In the genomic region with DNA sequence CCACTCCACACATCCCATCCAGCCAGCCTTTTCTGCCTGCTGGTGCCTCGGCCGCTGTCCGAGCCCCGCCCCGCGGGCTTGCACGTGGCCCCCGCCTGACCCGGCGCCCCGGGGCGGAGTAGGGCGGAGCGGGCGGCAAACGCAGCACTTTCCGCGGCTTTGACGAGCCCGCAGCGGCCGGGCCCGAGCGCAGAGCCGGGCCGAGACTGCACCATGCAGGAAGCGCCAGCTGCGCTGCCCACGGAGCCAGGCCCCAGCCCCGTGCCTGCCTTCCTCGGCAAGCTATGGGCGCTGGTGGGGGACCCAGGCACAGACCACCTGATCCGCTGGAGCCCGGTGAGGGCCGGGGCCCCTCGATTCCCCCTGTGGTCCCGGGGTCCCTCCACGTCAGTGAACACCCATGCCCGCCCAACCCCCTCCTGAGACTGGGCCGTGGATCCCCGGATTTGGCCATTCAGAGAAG, we compare ENCODE assay signal across 1 cellular context.
TF ChIP-seq lines count a peak whose summit lies in the region.

A gene with protein sequence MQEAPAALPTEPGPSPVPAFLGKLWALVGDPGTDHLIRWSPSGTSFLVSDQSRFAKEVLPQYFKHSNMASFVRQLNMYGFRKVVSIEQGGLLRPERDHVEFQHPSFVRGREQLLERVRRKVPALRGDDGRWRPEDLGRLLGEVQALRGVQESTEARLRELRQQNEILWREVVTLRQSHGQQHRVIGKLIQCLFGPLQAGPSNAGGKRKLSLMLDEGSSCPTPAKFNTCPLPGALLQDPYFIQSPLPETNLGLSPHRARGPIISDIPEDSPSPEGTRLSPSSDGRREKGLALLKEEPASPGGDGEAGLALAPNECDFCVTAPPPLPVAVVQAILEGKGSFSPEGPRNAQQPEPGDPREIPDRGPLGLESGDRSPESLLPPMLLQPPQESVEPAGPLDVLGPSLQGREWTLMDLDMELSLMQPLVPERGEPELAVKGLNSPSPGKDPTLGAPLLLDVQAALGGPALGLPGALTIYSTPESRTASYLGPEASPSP (plus strand): TSS at position 147 of the 463 bp plus-strand sequence. CDS start 67 bp downstream, at position 214.

TF ChIP-seq in HepG2, 621 proteins besides CTCF, POLR2A, EP300 and RAD21 (continued from another document and continues in another):
- TF ChIP-seq, protein P1, sequence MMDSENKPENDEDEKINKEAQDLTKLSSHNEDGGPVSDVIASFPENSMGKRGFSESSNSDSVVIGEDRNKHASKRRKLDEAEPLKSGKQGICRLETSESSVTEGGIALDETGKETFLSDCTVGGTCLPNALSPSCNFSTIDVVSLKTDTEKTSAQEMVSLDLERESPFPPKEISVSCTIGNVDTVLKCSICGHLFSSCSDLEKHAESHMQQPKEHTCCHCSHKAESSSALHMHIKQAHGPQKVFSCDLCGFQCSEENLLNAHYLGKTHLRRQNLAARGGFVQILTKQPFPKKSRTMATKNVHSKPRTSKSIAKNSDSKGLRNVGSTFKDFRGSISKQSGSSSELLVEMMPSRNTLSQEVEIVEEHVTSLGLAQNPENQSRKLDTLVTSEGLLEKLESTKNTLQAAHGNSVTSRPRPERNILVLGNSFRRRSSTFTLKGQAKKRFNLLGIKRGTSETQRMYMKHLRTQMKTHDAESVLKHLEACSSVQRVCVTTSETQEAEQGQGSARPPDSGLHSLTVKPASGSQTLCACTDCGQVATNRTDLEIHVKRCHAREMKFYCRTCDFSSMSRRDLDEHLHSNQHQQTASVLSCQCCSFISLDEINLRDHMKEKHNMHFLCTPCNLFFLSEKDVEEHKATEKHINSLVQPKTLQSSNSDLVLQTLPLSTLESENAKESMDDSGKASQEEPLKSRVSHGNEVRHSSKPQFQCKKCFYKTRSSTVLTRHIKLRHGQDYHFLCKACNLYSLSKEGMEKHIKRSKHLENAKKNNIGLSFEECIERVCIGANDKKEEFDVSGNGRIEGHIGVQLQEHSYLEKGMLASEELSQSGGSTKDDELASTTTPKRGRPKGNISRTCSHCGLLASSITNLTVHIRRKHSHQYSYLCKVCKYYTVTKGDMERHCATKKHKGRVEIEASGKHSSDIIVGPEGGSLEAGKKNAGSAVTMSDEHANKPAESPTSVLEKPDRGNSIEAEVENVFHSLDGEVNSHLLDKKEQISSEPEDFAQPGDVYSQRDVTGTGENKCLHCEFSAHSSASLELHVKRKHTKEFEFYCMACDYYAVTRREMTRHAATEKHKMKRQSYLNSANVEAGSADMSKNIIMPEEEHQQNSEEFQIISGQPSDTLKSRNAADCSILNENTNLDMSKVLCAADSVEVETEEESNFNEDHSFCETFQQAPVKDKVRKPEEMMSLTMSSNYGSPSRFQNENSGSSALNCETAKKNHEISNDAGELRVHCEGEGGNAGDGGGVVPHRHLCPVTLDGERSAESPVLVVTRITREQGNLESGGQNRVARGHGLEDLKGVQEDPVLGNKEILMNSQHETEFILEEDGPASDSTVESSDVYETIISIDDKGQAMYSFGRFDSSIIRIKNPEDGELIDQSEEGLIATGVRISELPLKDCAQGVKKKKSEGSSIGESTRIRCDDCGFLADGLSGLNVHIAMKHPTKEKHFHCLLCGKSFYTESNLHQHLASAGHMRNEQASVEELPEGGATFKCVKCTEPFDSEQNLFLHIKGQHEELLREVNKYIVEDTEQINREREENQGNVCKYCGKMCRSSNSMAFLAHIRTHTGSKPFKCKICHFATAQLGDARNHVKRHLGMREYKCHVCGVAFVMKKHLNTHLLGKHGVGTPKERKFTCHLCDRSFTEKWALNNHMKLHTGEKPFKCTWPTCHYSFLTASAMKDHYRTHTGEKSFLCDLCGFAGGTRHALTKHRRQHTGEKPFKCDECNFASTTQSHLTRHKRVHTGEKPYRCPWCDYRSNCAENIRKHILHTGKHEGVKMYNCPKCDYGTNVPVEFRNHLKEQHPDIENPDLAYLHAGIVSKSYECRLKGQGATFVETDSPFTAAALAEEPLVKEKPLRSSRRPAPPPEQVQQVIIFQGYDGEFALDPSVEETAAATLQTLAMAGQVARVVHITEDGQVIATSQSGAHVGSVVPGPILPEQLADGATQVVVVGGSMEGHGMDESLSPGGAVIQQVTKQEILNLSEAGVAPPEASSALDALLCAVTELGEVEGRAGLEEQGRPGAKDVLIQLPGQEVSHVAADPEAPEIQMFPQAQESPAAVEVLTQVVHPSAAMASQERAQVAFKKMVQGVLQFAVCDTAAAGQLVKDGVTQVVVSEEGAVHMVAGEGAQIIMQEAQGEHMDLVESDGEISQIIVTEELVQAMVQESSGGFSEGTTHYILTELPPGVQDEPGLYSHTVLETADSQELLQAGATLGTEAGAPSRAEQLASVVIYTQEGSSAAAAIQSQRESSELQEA (CRISPR knock-in tag; IDR thresholded peaks at IDR 0.05; ENCODE audit: not compliant biosample characterization) = peak; percentile 88
- 0 out of 2 replicates have a peak, but pooled peaks have one; percentile 60 for TF ChIP-seq KAT7 (CRISPR knock-in tag; IDR thresholded peaks at IDR 0.05; ENCODE audit: borderline replicate concordance)
- no peak for TF ChIP-seq ZNF30 (CRISPR knock-in tag; IDR thresholded peaks at IDR 0.05)
- TF ChIP-seq ZFP36 (IDR thresholded peaks at IDR 0.05; ENCODE audit: borderline replicate concordance, low read depth, low read length, partially characterized antibody) = no peak
- TF ChIP-seq, protein P2, sequence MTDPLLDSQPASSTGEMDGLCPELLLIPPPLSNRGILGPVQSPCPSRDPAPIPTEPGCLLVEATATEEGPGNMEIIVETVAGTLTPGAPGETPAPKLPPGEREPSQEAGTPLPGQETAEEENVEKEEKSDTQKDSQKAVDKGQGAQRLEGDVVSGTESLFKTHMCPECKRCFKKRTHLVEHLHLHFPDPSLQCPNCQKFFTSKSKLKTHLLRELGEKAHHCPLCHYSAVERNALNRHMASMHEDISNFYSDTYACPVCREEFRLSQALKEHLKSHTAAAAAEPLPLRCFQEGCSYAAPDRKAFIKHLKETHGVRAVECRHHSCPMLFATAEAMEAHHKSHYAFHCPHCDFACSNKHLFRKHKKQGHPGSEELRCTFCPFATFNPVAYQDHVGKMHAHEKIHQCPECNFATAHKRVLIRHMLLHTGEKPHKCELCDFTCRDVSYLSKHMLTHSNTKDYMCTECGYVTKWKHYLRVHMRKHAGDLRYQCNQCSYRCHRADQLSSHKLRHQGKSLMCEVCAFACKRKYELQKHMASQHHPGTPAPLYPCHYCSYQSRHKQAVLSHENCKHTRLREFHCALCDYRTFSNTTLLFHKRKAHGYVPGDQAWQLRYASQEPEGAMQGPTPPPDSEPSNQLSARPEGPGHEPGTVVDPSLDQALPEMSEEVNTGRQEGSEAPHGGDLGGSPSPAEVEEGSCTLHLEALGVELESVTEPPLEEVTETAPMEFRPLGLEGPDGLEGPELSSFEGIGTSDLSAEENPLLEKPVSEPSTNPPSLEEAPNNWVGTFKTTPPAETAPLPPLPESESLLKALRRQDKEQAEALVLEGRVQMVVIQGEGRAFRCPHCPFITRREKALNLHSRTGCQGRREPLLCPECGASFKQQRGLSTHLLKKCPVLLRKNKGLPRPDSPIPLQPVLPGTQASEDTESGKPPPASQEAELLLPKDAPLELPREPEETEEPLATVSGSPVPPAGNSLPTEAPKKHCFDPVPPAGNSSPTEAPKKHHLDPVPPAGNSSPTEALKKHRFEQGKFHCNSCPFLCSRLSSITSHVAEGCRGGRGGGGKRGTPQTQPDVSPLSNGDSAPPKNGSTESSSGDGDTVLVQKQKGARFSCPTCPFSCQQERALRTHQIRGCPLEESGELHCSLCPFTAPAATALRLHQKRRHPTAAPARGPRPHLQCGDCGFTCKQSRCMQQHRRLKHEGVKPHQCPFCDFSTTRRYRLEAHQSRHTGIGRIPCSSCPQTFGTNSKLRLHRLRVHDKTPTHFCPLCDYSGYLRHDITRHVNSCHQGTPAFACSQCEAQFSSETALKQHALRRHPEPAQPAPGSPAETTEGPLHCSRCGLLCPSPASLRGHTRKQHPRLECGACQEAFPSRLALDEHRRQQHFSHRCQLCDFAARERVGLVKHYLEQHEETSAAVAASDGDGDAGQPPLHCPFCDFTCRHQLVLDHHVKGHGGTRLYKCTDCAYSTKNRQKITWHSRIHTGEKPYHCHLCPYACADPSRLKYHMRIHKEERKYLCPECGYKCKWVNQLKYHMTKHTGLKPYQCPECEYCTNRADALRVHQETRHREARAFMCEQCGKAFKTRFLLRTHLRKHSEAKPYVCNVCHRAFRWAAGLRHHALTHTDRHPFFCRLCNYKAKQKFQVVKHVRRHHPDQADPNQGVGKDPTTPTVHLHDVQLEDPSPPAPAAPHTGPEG (CRISPR knock-in tag; IDR thresholded peaks at IDR 0.05) = peak; percentile 92
- no peak for TF ChIP-seq KDM4B (CRISPR knock-in tag; IDR thresholded peaks at IDR 0.05)
- TF ChIP-seq ZNF75D (CRISPR knock-in tag; IDR thresholded peaks at IDR 0.05; ENCODE audit: borderline replicate concordance) = no peak
- no peak for TF ChIP-seq ZNF34 (CRISPR knock-in tag; IDR thresholded peaks at IDR 0.05; ENCODE audit: borderline replicate concordance)
- 0 out of 2 replicates have a peak, but pooled peaks have one; percentile 34 for TF ChIP-seq ZSCAN29 (CRISPR knock-in tag; conservative IDR thresholded peaks at IDR 0.05)
- TF ChIP-seq RORA (CRISPR knock-in tag; IDR thresholded peaks at IDR 0.05) = no peak
- TF ChIP-seq CREB1 (IDR thresholded peaks at IDR 0.05) = no peak
- TF ChIP-seq CREB1 (CRISPR knock-in tag; IDR thresholded peaks at IDR 0.05) = no peak
- peak; percentile 87 for TF ChIP-seq ZNF788 (CRISPR knock-in tag; IDR thresholded peaks at IDR 0.05; ENCODE audit: borderline replicate concordance)
- TF ChIP-seq ZSCAN30 (CRISPR knock-in tag; IDR thresholded peaks at IDR 0.05) = no peak
- TF ChIP-seq, protein P3, sequence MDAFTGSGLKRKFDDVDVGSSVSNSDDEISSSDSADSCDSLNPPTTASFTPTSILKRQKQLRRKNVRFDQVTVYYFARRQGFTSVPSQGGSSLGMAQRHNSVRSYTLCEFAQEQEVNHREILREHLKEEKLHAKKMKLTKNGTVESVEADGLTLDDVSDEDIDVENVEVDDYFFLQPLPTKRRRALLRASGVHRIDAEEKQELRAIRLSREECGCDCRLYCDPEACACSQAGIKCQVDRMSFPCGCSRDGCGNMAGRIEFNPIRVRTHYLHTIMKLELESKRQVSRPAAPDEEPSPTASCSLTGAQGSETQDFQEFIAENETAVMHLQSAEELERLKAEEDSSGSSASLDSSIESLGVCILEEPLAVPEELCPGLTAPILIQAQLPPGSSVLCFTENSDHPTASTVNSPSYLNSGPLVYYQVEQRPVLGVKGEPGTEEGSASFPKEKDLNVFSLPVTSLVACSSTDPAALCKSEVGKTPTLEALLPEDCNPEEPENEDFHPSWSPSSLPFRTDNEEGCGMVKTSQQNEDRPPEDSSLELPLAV (CRISPR knock-in tag; conservative IDR thresholded peaks at IDR 0.05; ENCODE audit: low read depth) = 0 out of 2 replicates have a peak, but pooled peaks have one; percentile 56
- TF ChIP-seq, protein P4, sequence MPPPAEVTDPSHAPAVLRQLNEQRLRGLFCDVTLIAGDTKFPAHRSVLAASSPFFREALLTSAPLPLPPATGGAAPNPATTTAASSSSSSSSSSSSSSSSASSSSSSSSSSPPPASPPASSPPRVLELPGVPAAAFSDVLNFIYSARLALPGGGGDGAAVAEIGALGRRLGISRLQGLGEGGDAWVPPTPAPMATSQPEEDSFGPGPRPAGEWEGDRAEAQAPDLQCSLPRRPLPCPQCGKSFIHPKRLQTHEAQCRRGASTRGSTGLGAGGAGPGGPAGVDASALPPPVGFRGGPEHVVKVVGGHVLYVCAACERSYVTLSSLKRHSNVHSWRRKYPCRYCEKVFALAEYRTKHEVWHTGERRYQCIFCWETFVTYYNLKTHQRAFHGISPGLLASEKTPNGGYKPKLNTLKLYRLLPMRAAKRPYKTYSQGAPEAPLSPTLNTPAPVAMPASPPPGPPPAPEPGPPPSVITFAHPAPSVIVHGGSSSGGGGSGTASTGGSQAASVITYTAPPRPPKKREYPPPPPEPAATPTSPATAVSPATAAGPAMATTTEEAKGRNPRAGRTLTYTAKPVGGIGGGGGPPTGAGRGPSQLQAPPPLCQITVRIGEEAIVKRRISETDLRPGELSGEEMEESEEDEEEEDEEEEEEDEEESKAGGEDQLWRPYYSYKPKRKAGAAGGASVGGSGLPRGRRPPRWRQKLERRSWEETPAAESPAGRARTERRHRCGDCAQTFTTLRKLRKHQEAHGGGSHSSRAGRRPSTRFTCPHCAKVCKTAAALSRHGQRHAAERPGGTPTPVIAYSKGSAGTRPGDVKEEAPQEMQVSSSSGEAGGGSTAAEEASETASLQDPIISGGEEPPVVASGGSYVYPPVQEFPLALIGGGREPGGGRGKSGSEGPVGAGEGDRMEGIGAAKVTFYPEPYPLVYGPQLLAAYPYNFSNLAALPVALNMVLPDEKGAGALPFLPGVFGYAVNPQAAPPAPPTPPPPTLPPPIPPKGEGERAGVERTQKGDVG (CRISPR knock-in tag; IDR thresholded peaks at IDR 0.05; ENCODE audit: borderline replicate concordance) = no peak
- TF ChIP-seq, protein P5, sequence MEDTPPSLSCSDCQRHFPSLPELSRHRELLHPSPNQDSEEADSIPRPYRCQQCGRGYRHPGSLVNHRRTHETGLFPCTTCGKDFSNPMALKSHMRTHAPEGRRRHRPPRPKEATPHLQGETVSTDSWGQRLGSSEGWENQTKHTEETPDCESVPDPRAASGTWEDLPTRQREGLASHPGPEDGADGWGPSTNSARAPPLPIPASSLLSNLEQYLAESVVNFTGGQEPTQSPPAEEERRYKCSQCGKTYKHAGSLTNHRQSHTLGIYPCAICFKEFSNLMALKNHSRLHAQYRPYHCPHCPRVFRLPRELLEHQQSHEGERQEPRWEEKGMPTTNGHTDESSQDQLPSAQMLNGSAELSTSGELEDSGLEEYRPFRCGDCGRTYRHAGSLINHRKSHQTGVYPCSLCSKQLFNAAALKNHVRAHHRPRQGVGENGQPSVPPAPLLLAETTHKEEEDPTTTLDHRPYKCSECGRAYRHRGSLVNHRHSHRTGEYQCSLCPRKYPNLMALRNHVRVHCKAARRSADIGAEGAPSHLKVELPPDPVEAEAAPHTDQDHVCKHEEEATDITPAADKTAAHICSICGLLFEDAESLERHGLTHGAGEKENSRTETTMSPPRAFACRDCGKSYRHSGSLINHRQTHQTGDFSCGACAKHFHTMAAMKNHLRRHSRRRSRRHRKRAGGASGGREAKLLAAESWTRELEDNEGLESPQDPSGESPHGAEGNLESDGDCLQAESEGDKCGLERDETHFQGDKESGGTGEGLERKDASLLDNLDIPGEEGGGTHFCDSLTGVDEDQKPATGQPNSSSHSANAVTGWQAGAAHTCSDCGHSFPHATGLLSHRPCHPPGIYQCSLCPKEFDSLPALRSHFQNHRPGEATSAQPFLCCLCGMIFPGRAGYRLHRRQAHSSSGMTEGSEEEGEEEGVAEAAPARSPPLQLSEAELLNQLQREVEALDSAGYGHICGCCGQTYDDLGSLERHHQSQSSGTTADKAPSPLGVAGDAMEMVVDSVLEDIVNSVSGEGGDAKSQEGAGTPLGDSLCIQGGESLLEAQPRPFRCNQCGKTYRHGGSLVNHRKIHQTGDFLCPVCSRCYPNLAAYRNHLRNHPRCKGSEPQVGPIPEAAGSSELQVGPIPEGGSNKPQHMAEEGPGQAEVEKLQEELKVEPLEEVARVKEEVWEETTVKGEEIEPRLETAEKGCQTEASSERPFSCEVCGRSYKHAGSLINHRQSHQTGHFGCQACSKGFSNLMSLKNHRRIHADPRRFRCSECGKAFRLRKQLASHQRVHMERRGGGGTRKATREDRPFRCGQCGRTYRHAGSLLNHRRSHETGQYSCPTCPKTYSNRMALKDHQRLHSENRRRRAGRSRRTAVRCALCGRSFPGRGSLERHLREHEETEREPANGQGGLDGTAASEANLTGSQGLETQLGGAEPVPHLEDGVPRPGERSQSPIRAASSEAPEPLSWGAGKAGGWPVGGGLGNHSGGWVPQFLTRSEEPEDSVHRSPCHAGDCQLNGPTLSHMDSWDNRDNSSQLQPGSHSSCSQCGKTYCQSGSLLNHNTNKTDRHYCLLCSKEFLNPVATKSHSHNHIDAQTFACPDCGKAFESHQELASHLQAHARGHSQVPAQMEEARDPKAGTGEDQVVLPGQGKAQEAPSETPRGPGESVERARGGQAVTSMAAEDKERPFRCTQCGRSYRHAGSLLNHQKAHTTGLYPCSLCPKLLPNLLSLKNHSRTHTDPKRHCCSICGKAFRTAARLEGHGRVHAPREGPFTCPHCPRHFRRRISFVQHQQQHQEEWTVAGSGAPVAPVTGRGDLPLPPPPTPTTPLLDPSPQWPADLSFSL (CRISPR knock-in tag; IDR thresholded peaks at IDR 0.05) = no peak
- no peak for TF ChIP-seq SMARCE1 (IDR thresholded peaks at IDR 0.05; ENCODE audit: borderline replicate concordance)
- no peak for TF ChIP-seq RFX3 (CRISPR knock-in tag; IDR thresholded peaks at IDR 0.05)
- peak; percentile 77; the same call in 1 of the 2 replicates for TF ChIP-seq ZNF121 (CRISPR knock-in tag; IDR thresholded peaks at IDR 0.05)
